ENCODE assay signal across 1 cellular context in genomic region chr19:55602104-55603001, GRCh38.
TF ChIP-seq lines count a peak whose summit lies in the region.

No MANE protein-coding gene starts in this region.

TF ChIP-seq in IMR-90, 13 proteins besides CTCF, POLR2A, EP300 and RAD21:
- TF ChIP-seq CEBPB (IDR thresholded peaks at IDR 0.05; ENCODE audit: low read depth, low read length) (no peak), RFX5 (IDR thresholded peaks at IDR 0.05; ENCODE audit: low read depth, low read length) (no peak), MAZ (IDR thresholded peaks at IDR 0.05; ENCODE audit: borderline replicate concordance, low read depth, low read length) (no peak), FOS (IDR thresholded peaks at IDR 0.05; ENCODE audit: low read depth, low read length) (no peak), SMC3 (IDR thresholded peaks at IDR 0.05; ENCODE audit: low read depth, low read length) (no peak), ELK1 (IDR thresholded peaks at IDR 0.05; ENCODE audit: borderline replicate concordance, low read depth, low read length) (no peak)
